11 cellular contexts compared by ENCODE assay signal in genomic region chr1:27961646-27962221, GRCh38. TPM values are rescaled to one million over a fixed set of nuclear protein-coding genes. Genes with fewer than 3 reads are reported as not detected.
A peak's percentile ranks its signal among the peaks of the same experiment; 100 is the strongest.
DNase-seq lines count a peak whose midpoint lies in the region; ATAC-seq and FAIRE-seq lines count a peak whose summit lies in the region.
"Had no signal": no experiment of that assay in that cellular context is flagged by ENCODE, and none has a peak within 500 bp of the region (broad histone marks: within the 10 kb centered on the region; RNA-seq: fewer than 3 reads in every experiment).

No MANE protein-coding gene starts in this region.

- H3K9ac ChIP-seq in iPS-18a (ENCODE audit: low read length) = no peak overlapping the region

- H3K27ac ChIP-seq in iPS-18a (ENCODE audit: low read length) (no peak overlapping the region), substantia nigra (ENCODE audit: low read depth, low read length, poor library complexity, severe bottlenecking) (peak overlapping the region; percentile 89), small intestine (ENCODE audit: low read depth in 1 of 2, low read length in 1 of 2) (peak overlapping the region in 1 of 2 donors; percentile 9)

- intact Hi-C loops in activated T-helper 2 cell treated with anti-CD3 and anti-CD28 coated beads, Interferon-gamma antibody, Interleukin-2, Interleukin-4, amounts not matched to agents 10 μg/mL and 5 μg/mL and 100 μg/mL, durations not matched to agents 14 hours and 24 hours and 36 hours (cut with micrococcal nuclease) = no loop called here

- no peak for FAIRE-seq in small intestine (lab: Jason Lieb, UNC)
- FAIRE-seq: colon had no signal

- no peaks in the 10 kb centered on the region for H3K27me3 ChIP-seq in iPS-18a (ENCODE audit: control insufficient read depth, insufficient read depth, low read length)
- no peaks in the 10 kb centered on the region for H3K27me3 ChIP-seq in small intestine (ENCODE audit: control insufficient read depth in 2 of 2, insufficient read depth in 2 of 2, low read length in 2 of 2)

- H3K36me3 ChIP-seq in iPS-18a (ENCODE audit: control insufficient read depth, low read depth, low read length) (peaks cover 13% of the 10 kb centered on the region), small intestine (ENCODE audit: control insufficient read depth in 2 of 2, insufficient read depth in 2 of 2, low read length in 2 of 2) (peaks cover 0 to 1% of the 10 kb centered on the region in 2 donors)

- H3K4me1 Mint-ChIP-seq in activated T-cell treated with anti-CD3 and anti-CD28 coated beads, Interleukin-2, amount 50 U/mL, for 4 hours (ENCODE audit: low read depth) = peaks cover 27% of the 10 kb centered on the region
- H3K4me1 Mint-ChIP-seq in activated T-helper 2 cell treated with anti-CD3 and anti-CD28 coated beads, Interferon-gamma antibody, Interleukin-2, Interleukin-4, amounts not matched to agents 10 μg/mL and 5 μg/mL and 100 μg/mL, durations not matched to agents 14 hours and 24 hours and 36 hours (ENCODE audit: low read depth) = peaks cover 12% of the 10 kb centered on the region

- no peak for DNase-seq in activated T-cell treated with anti-CD3 and anti-CD28 coated beads, Interleukin-2, amount 50 U/mL, for 4 hours
- DNase-seq in activated T-cell treated with anti-CD3 and anti-CD28 coated beads, Interleukin-2, amount 50 U/mL, for 1 hour = no peak
- DNase-seq in activated T-helper 2 cell treated with anti-CD3 and anti-CD28 coated beads, Interferon-gamma antibody, Interleukin-2, Interleukin-4, amounts not matched to agents 10 μg/mL and 5 μg/mL and 100 μg/mL, durations not matched to agents 14 hours and 24 hours and 36 hours (ENCODE audit: low spot score) = no peak
- DNase-seq in substantia nigra (lab: John Stamatoyannopoulos, UW) (peak in 1 of 49 donors; percentile 16), small intestine (no peak), DMS79 (lab: John Stamatoyannopoulos, UW) (no peak)
- DNase-seq: NCI-H187 treated with DMSO at 0.1 percent for 48 hours had no signal

- H3K27me3 Mint-ChIP-seq in activated T-cell treated with anti-CD3 and anti-CD28 coated beads, Interleukin-2, amount 50 U/mL, for 4 hours (ENCODE audit: low read depth) = no peaks in the 10 kb centered on the region
- peaks cover 3% of the 10 kb centered on the region for H3K27me3 Mint-ChIP-seq in activated T-helper 2 cell treated with anti-CD3 and anti-CD28 coated beads, Interferon-gamma antibody, Interleukin-2, Interleukin-4, amounts not matched to agents 10 μg/mL and 5 μg/mL and 100 μg/mL, durations not matched to agents 14 hours and 24 hours and 36 hours (ENCODE audit: low read depth)

- H3K4me3 ChIP-seq in iPS-18a (ENCODE audit: low read length) (peak overlapping the region; percentile 13), small intestine (ENCODE audit: low read depth in 1 of 2, low read length in 2 of 2) (no peak overlapping the region)
- H3K4me3 ChIP-seq: lung had no signal

- no peaks in the 10 kb centered on the region for H3K9me3 Mint-ChIP-seq in activated T-cell treated with anti-CD3 and anti-CD28 coated beads, Interleukin-2, amount 50 U/mL, for 4 hours
- H3K9me3 Mint-ChIP-seq in activated T-helper 2 cell treated with anti-CD3 and anti-CD28 coated beads, Interferon-gamma antibody, Interleukin-2, Interleukin-4, amounts not matched to agents 10 μg/mL and 5 μg/mL and 100 μg/mL, durations not matched to agents 14 hours and 24 hours and 36 hours = no peaks in the 10 kb centered on the region

- ATAC-seq in activated T-cell treated with anti-CD3 and anti-CD28 coated beads, Interleukin-2, amount 50 U/mL, for 4 hours = no peak
- ATAC-seq in HG03196 (IDR thresholded peaks at IDR 0.05; ENCODE audit: unreplicated experiment) = no peak

- no peak overlapping the region for H3K27ac Mint-ChIP-seq in activated T-helper 2 cell treated with anti-CD3 and anti-CD28 coated beads, Interferon-gamma antibody, Interleukin-2, Interleukin-4, amounts not matched to agents 10 μg/mL and 5 μg/mL and 100 μg/mL, durations not matched to agents 14 hours and 24 hours and 36 hours

- H3K4me1 ChIP-seq in iPS-18a (ENCODE audit: control insufficient read depth, low read depth, low read length) = peaks cover 8% of the 10 kb centered on the region
- H3K4me1 ChIP-seq in small intestine (ENCODE audit: control insufficient read depth in 2 of 2, insufficient read depth in 1 of 2, low read depth in 1 of 2, low read length in 1 of 2) = no peaks in the 10 kb centered on the region

- H3K36me3 Mint-ChIP-seq in activated T-cell treated with anti-CD3 and anti-CD28 coated beads, Interleukin-2, amount 50 U/mL, for 4 hours (ENCODE audit: insufficient read depth) = peaks cover 6% of the 10 kb centered on the region
- H3K36me3 Mint-ChIP-seq in activated T-helper 2 cell treated with anti-CD3 and anti-CD28 coated beads, Interferon-gamma antibody, Interleukin-2, Interleukin-4, amounts not matched to agents 10 μg/mL and 5 μg/mL and 100 μg/mL, durations not matched to agents 14 hours and 24 hours and 36 hours (ENCODE audit: low read depth) = peaks cover 11% of the 10 kb centered on the region

- H3K9me3 ChIP-seq in iPS-18a (ENCODE audit: control insufficient read depth, low read depth, low read length) (no peaks in the 10 kb centered on the region), small intestine (ENCODE audit: control insufficient read depth, low read depth) (no peaks in the 10 kb centered on the region)

- peak overlapping the region; percentile 85 for H3K4me3 Mint-ChIP-seq in activated T-cell treated with anti-CD3 and anti-CD28 coated beads, Interleukin-2, amount 50 U/mL, for 4 hours
- H3K4me3 Mint-ChIP-seq in activated T-helper 2 cell treated with anti-CD3 and anti-CD28 coated beads, Interferon-gamma antibody, Interleukin-2, Interleukin-4, amounts not matched to agents 10 μg/mL and 5 μg/mL and 100 μg/mL, durations not matched to agents 14 hours and 24 hours and 36 hours (ENCODE audit: low read depth) = peak overlapping the region; percentile 78

- WGBS in small intestine, 3 donors = 51 to 64% (median 57%) methylated on average over 4 of the region's 4 CpGs

RNA-seq across cellular contexts. Expression of gene XKR8, which starts 2.0 kb away (rescaled TPM):
- 1 to 10 TPM; 6.8 to 8.3 (median 7.0) TPM for total RNA-seq in activated T-cell treated with anti-CD3 and anti-CD28 coated beads, Interleukin-2, amount 50 U/mL, for 4 hours
- 6.3 and 6.5 TPM in 2 replicates for total RNA-seq in activated T-helper 2 cell treated with anti-CD3 and anti-CD28 coated beads, Interferon-gamma antibody, Interleukin-2, Interleukin-4, amounts not matched to agents 10 μg/mL and 5 μg/mL and 100 μg/mL, durations not matched to agents 14 hours and 24 hours and 36 hours
- 1 to 10 TPM; 4.9 to 9.4 (median 6.9) TPM for polyA plus RNA-seq in small intestine

RNA-seq across cellular contexts. Expression of gene SMPDL3B, which starts 26.9 kb away (rescaled TPM):
- total RNA-seq in activated T-cell treated with anti-CD3 and anti-CD28 coated beads, Interleukin-2, amount 50 U/mL, for 4 hours = under 1 TPM; 0.16 to 0.43 (median 0.22) TPM
- 0.37 and 0.44 TPM in 2 replicates for total RNA-seq in activated T-helper 2 cell treated with anti-CD3 and anti-CD28 coated beads, Interferon-gamma antibody, Interleukin-2, Interleukin-4, amounts not matched to agents 10 μg/mL and 5 μg/mL and 100 μg/mL, durations not matched to agents 14 hours and 24 hours and 36 hours
- polyA plus RNA-seq in small intestine = 10 to 100 TPM; 17.3 to 22.6 (median 19.2) TPM

RNA-seq across cellular contexts. Expression of gene RPA2, which starts 47.4 kb away (rescaled TPM):
- total RNA-seq in activated T-cell treated with anti-CD3 and anti-CD28 coated beads, Interleukin-2, amount 50 U/mL, for 4 hours = 100 to 1,000 TPM; 126 to 136 (median 130) TPM
- 80.7 and 80.8 TPM in 2 replicates for total RNA-seq in activated T-helper 2 cell treated with anti-CD3 and anti-CD28 coated beads, Interferon-gamma antibody, Interleukin-2, Interleukin-4, amounts not matched to agents 10 μg/mL and 5 μg/mL and 100 μg/mL, durations not matched to agents 14 hours and 24 hours and 36 hours
- 10 to 100 TPM; 17.0 to 26.8 (median 21.6) TPM for polyA plus RNA-seq in small intestine
